1 cellular context compared by ENCODE assay signal in the genomic region with DNA sequence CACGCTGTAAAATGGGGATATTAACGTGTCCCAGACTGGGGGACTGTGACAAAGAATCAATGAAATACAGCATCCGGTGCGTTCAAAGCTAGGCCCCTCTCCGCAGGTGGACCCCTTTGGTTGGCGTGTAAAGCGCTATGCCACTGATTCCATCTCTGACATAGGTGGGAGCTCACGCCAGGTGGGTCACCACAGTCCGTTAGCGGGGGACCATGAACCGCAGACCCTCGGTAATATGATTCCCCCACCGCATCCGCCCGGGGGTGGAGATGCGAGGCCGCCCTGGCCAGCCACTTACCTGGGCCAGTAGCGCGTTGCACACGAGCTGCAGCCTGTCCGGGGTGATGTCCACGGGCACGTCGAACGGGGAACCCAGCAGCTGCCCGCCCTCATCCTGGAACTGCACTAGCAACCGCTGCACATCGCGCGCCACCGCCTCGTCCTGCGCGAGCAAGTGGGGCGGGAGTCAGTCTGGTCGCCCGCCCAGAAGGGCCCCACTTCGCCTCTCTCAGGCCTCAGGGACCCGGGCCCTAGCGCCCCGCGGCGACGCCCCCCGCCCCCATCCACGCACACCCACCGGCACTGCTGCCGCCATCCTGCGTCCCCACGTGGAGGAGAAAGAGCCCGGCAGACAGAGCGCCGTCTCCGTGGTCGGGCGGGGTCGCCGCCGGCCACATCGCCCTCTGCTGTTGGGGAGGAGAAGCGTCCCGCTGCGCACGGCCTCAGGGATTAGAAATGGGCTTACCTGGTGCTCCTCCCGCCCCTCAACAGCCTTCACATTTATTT.
TF ChIP-seq lines count a peak whose summit lies in the region.

A gene (minus strand): TSS at position 623 of the 786 bp plus-strand sequence. CDS start 28 bp downstream, at position 595.

TF ChIP-seq in SK-N-SH, 30 proteins besides CTCF, POLR2A, EP300 and RAD21 (continued from another document):
- TF ChIP-seq TEAD4 (IDR thresholded peaks at IDR 0.05; ENCODE audit: borderline replicate concordance, insufficient read depth) (0 out of 2 replicates have a peak, but pooled peaks have one; percentile 14), FOXM1 (IDR thresholded peaks at IDR 0.05; ENCODE audit: low read depth) (no peak), CHD2 (IDR thresholded peaks at IDR 0.05; ENCODE audit: low read length, partially characterized antibody) (peak; percentile 91), SMC3 (IDR thresholded peaks at IDR 0.05; ENCODE audit: low read depth, low read length) (peak; percentile 33; the same call in 1 of the 2 replicates), MEF2A (IDR thresholded peaks at IDR 0.05; ENCODE audit: borderline replicate concordance, low read depth) (no peak), FOXJ3 (CRISPR knock-in tag; IDR thresholded peaks at IDR 0.05) (no peak), FOSL2 (IDR thresholded peaks at IDR 0.05; ENCODE audit: borderline replicate concordance, low read depth) (no peak), POLR2AphosphoS5 (IDR thresholded peaks at IDR 0.05; ENCODE audit: low read depth, low read length) (peak; percentile 72; the same call in 1 of the 2 replicates), EZH2phosphoT487 (IDR thresholded peaks at IDR 0.05; ENCODE audit: borderline replicate concordance, low read depth) (no peak), TAF1 (IDR thresholded peaks at IDR 0.05; ENCODE audit: borderline replicate concordance, low read depth, low read length) (peak; percentile 95), ELF1 (IDR thresholded peaks at IDR 0.05) (0 out of 2 replicates have a peak, but pooled peaks have one; percentile 23), GATA2 (CRISPR knock-in tag; IDR thresholded peaks at IDR 0.05) (no peak), SIN3A (IDR thresholded peaks at IDR 0.05; ENCODE audit: borderline replicate concordance, low read depth, low read length) (peak; percentile 99), NFIC (IDR thresholded peaks at IDR 0.05; ENCODE audit: borderline replicate concordance) (no peak)
- TF ChIP-seq, protein P1, sequence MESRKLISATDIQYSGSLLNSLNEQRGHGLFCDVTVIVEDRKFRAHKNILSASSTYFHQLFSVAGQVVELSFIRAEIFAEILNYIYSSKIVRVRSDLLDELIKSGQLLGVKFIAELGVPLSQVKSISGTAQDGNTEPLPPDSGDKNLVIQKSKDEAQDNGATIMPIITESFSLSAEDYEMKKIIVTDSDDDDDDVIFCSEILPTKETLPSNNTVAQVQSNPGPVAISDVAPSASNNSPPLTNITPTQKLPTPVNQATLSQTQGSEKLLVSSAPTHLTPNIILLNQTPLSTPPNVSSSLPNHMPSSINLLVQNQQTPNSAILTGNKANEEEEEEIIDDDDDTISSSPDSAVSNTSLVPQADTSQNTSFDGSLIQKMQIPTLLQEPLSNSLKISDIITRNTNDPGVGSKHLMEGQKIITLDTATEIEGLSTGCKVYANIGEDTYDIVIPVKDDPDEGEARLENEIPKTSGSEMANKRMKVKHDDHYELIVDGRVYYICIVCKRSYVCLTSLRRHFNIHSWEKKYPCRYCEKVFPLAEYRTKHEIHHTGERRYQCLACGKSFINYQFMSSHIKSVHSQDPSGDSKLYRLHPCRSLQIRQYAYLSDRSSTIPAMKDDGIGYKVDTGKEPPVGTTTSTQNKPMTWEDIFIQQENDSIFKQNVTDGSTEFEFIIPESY (IDR thresholded peaks at IDR 0.05; ENCODE audit: borderline replicate concordance, low read depth), result peak; percentile 51; the same call in 1 of the 2 replicates
- TF ChIP-seq, protein P2, sequence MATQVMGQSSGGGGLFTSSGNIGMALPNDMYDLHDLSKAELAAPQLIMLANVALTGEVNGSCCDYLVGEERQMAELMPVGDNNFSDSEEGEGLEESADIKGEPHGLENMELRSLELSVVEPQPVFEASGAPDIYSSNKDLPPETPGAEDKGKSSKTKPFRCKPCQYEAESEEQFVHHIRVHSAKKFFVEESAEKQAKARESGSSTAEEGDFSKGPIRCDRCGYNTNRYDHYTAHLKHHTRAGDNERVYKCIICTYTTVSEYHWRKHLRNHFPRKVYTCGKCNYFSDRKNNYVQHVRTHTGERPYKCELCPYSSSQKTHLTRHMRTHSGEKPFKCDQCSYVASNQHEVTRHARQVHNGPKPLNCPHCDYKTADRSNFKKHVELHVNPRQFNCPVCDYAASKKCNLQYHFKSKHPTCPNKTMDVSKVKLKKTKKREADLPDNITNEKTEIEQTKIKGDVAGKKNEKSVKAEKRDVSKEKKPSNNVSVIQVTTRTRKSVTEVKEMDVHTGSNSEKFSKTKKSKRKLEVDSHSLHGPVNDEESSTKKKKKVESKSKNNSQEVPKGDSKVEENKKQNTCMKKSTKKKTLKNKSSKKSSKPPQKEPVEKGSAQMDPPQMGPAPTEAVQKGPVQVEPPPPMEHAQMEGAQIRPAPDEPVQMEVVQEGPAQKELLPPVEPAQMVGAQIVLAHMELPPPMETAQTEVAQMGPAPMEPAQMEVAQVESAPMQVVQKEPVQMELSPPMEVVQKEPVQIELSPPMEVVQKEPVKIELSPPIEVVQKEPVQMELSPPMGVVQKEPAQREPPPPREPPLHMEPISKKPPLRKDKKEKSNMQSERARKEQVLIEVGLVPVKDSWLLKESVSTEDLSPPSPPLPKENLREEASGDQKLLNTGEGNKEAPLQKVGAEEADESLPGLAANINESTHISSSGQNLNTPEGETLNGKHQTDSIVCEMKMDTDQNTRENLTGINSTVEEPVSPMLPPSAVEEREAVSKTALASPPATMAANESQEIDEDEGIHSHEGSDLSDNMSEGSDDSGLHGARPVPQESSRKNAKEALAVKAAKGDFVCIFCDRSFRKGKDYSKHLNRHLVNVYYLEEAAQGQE (IDR thresholded peaks at IDR 0.05; ENCODE audit: low read depth, low read length), result peak; percentile 70
